ENCODE assay signal across 9 cellular contexts in the genomic region with DNA sequence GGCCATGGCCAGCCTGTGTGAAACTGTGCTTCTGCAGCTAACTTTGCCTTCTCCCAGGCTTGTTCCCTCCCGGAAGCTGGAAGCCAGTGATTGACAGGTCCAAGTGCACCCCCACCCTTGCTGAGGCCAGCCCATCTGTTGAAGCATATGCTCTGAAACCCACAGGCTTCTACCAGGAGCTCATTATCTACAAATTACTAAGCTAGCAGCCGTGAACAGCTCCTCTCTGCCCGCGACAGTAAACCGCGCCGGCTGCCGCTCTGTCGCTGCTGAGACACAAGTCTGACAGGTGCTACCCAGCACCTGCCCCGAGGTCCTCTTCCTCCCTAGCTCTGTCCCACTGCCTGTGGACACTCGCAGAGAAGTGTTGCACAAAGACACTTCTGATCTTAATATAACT.
DNase-seq lines count a peak whose midpoint lies in the region; ATAC-seq and TF ChIP-seq lines count a peak whose summit lies in the region.
"Had no signal": no experiment of that assay in that cellular context is flagged by ENCODE, and none has a peak within 500 bp of the region (broad histone marks: within the 10 kb centered on the region; RNA-seq: fewer than 3 reads in every experiment).

No MANE protein-coding gene starts in this region.

- H3K79me2 ChIP-seq in DND-41 (ENCODE audit: insufficient read depth, low read length): no peaks in the 10 kb centered on the region

- no peak overlapping the region for H2AFZ ChIP-seq in DND-41 (ENCODE audit: low read depth, low read length)

- H4K20me1 ChIP-seq in DND-41 (ENCODE audit: insufficient read depth, low read length): no peaks in the 10 kb centered on the region

- intact Hi-C loops in esophagus muscularis mucosa (cut with DNase I) (no loop called here), ascending aorta (cut with DNase I) (loop anchor here (5.0 to 10.0 kb wide), 2 partner anchors 93 to 361 kb away; no protein-coding TSS in a partner anchor)

- no peak for TF ChIP-seq EP300 in esophagus muscularis mucosa (IDR thresholded peaks at IDR 0.05)

- TF ChIP-seq POLR2A in esophagus muscularis mucosa (IDR thresholded peaks at IDR 0.05; ENCODE audit: low read depth): no peak

- no peak overlapping the region for H3K9ac ChIP-seq in DND-41 (ENCODE audit: low read depth, low read length)

- H3K36me3 ChIP-seq in DND-41 (ENCODE audit: insufficient read depth, low read length) (no peaks in the 10 kb centered on the region), esophagus muscularis mucosa (no peaks in the 10 kb centered on the region), ascending aorta (no peaks in the 10 kb centered on the region)

- ATAC-seq in DND-41 (ENCODE audit: insufficient read depth, low read depth): peak; percentile 70
- ATAC-seq in HG03135 (IDR thresholded peaks at IDR 0.05; ENCODE audit: unreplicated experiment): no peak
- ATAC-seq: effector memory CD8-positive, alpha-beta T cell had no signal

- H3K27me3 ChIP-seq in DND-41 (ENCODE audit: insufficient read depth, low read length, poor library complexity) (peaks cover 3% of the 10 kb centered on the region), esophagus muscularis mucosa (no peaks in the 10 kb centered on the region), ascending aorta (no peaks in the 10 kb centered on the region)

- DNase-seq in DND-41: peak; percentile 61
- DNase-seq in NCI-H1417 treated with DMSO at 0.1 percent for 48 hours (lab: John Stamatoyannopoulos, UW): peak; percentile 95
- DNase-seq in NCI-H748 treated with DMSO at 0.1 percent for 48 hours (lab: John Stamatoyannopoulos, UW): peak; percentile 86
- peak; percentile 97 for DNase-seq in myocyte (ENCODE audit: low read depth)
- DNase-seq in NK-92 treated with Interleukin-12 subunit alpha and Interleukin-12 subunit beta, amount 100 ng/mL, for 24 hours (lab: John Stamatoyannopoulos, UW): no peak
- DNase-seq in esophagus muscularis mucosa (ENCODE audit: extremely low spot score): no peak
- no peak for DNase-seq in ascending aorta (ENCODE audit: low spot score in 2 of 2)
- DNase-seq: effector memory CD8-positive, alpha-beta T cell had no signal

- H3K27ac ChIP-seq in DND-41 (ENCODE audit: low read length) (no peak overlapping the region), esophagus muscularis mucosa (replicated peaks in 1 of 4) (no peak overlapping the region), ascending aorta (no peak overlapping the region)

- TF ChIP-seq CTCF in DND-41 (IDR thresholded peaks at IDR 0.05; ENCODE audit: borderline replicate concordance, extremely low read depth, low read length, poor library complexity, severe bottlenecking) (no peak), esophagus muscularis mucosa (IDR thresholded peaks at IDR 0.05) (no peak), ascending aorta (IDR thresholded peaks at IDR 0.05) (no peak)

- no peak overlapping the region for H3K4me3 ChIP-seq in DND-41 (ENCODE audit: low read depth in 1 of 2, low read length in 2 of 2)
- no peak overlapping the region for H3K4me3 ChIP-seq in esophagus muscularis mucosa
- H3K4me3 ChIP-seq in ascending aorta: no peak overlapping the region

- H3K4me1 ChIP-seq in DND-41 (ENCODE audit: insufficient read depth, low read length) (peaks cover 15% of the 10 kb centered on the region), esophagus muscularis mucosa (peaks cover 0 to 12% (median 9%) of the 10 kb centered on the region in 4 donors), ascending aorta (no peaks in the 10 kb centered on the region)

- WGBS in esophagus muscularis mucosa: 74% methylated on average over 5 of the region's 11 CpGs

- H3K4me2 ChIP-seq in DND-41 (ENCODE audit: insufficient read depth, low read length): no peak overlapping the region

- no peaks in the 10 kb centered on the region for H3K9me3 ChIP-seq in DND-41 (ENCODE audit: insufficient read depth, low read length, severe bottlenecking)
- no peaks in the 10 kb centered on the region for H3K9me3 ChIP-seq in esophagus muscularis mucosa
- no peaks in the 10 kb centered on the region for H3K9me3 ChIP-seq in ascending aorta

Comparison
In these comparisons a context has a peak if more than half of its experiments do, and no peak if none do; other contexts are left out.
1. DNase-seq: peak in DND-41 (single experiment), NCI-H1417 treated with DMSO at 0.1 percent for 48 hours (single experiment), NCI-H748 treated with DMSO at 0.1 percent for 48 hours (single experiment) and myocyte (single experiment); none in NK-92 treated with Interleukin-12 subunit alpha and Interleukin-12 subunit beta, amount 100 ng/mL, for 24 hours (single experiment), esophagus muscularis mucosa (single experiment) and ascending aorta (0 of 2).